1 cellular context compared by ENCODE assay signal in genomic region chr2:25421746-25422431, GRCh38.
A peak's percentile ranks its signal among the peaks of the same experiment; 100 is the strongest.
TF ChIP-seq lines count a peak whose summit lies in the region.

No MANE protein-coding gene starts in this region.

TF ChIP-seq in GM12878, 131 proteins besides CTCF, POLR2A, EP300 and RAD21 (continued from another document and continues in another):
- TF ChIP-seq, protein P1, sequence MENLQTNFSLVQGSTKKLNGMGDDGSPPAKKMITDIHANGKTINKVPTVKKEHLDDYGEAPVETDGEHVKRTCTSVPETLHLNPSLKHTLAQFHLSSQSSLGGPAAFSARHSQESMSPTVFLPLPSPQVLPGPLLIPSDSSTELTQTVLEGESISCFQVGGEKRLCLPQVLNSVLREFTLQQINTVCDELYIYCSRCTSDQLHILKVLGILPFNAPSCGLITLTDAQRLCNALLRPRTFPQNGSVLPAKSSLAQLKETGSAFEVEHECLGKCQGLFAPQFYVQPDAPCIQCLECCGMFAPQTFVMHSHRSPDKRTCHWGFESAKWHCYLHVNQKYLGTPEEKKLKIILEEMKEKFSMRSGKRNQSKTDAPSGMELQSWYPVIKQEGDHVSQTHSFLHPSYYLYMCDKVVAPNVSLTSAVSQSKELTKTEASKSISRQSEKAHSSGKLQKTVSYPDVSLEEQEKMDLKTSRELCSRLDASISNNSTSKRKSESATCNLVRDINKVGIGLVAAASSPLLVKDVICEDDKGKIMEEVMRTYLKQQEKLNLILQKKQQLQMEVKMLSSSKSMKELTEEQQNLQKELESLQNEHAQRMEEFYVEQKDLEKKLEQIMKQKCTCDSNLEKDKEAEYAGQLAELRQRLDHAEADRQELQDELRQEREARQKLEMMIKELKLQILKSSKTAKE (IDR thresholded peaks at IDR 0.05; ENCODE audit: low read depth, poor library complexity, severe bottlenecking), result peak; percentile 47
- TF ChIP-seq IKZF2 (IDR thresholded peaks at IDR 0.05) (no peak), JUND (IDR thresholded peaks at IDR 0.05; ENCODE audit: low read depth, low read length) (no peak), FOS (IDR thresholded peaks at IDR 0.05; ENCODE audit: borderline replicate concordance, extremely low read depth, insufficient read length) (no peak), BMI1 (IDR thresholded peaks at IDR 0.05; ENCODE audit: borderline replicate concordance) (no peak), YBX1 (IDR thresholded peaks at IDR 0.05) (no peak), POU2F2 (IDR thresholded peaks at IDR 0.05; ENCODE audit: borderline replicate concordance, low read depth, low read length) (0 out of 3 replicates have a peak, but pooled peaks have one; percentile 38), REST (IDR thresholded peaks at IDR 0.05; ENCODE audit: low read depth, low read length) (no peak), SMAD5 (IDR thresholded peaks at IDR 0.05; ENCODE audit: low read depth) (peak; percentile 52; the same call in 1 of the 2 replicates), CHD2 (IDR thresholded peaks at IDR 0.05; ENCODE audit: borderline replicate concordance, low read depth, low read length) (0 out of 2 replicates have a peak, but pooled peaks have one; percentile 22), GABPA (IDR thresholded peaks at IDR 0.05; ENCODE audit: low read depth) (no peak), NFIC (IDR thresholded peaks at IDR 0.05; ENCODE audit: low read depth, low read length) (peak; percentile 46), IKZF1 (conservative IDR thresholded peaks at IDR 0.05) (no peak), MEF2B (IDR thresholded peaks at IDR 0.05; ENCODE audit: partially characterized antibody, poor library complexity, severe bottlenecking) (no peak), SIX5 (IDR thresholded peaks at IDR 0.05; ENCODE audit: low read depth, low read length, severe bottlenecking) (no peak), HDGF (IDR thresholded peaks at IDR 0.05) (no peak; the same call in 1 of the 2 replicates), EGR1 (IDR thresholded peaks at IDR 0.05; ENCODE audit: borderline replicate concordance in 1 of 2, low read depth in 2 of 2, low read length in 2 of 2) (no peak), SMARCA5 (IDR thresholded peaks at IDR 0.05) (no peak), TARDBP (IDR thresholded peaks at IDR 0.05; ENCODE audit: borderline replicate concordance) (no peak), NR2C1 (IDR thresholded peaks at IDR 0.05) (no peak), ATF7 (IDR thresholded peaks at IDR 0.05; ENCODE audit: low read depth) (peak; percentile 96), FOXK2 (IDR thresholded peaks at IDR 0.05) (no peak), IRF4 (IDR thresholded peaks at IDR 0.05; ENCODE audit: low read depth, low read length) (no peak), NR2F1 (conservative IDR thresholded peaks at IDR 0.05) (no peak), STAT1 (conservative IDR thresholded peaks at IDR 0.05) (no peak), MYC (IDR thresholded peaks at IDR 0.05; ENCODE audit: insufficient read depth, insufficient read length, insufficient replicate concordance, low read length, severe bottlenecking) (no peak), ASH2L (IDR thresholded peaks at IDR 0.05; ENCODE audit: borderline replicate concordance, low read depth) (no peak), MXI1 (IDR thresholded peaks at IDR 0.05; ENCODE audit: low read depth, low read length) (0 out of 2 replicates have a peak, but pooled peaks have one; percentile 22), PAX5 (IDR thresholded peaks at IDR 0.05; ENCODE audit: borderline replicate concordance, low read depth, low read length) (no peak), HDAC2 (IDR thresholded peaks at IDR 0.05) (no peak), TBL1XR1 (IDR thresholded peaks at IDR 0.05; ENCODE audit: low read depth, low read length) (0 out of 2 replicates have a peak, but pooled peaks have one; percentile 11), ZSCAN29 (IDR thresholded peaks at IDR 0.05) (no peak), POLR2AphosphoS5 (IDR thresholded peaks at IDR 0.05; ENCODE audit: low read length) (peak; percentile 84), SUZ12 (IDR thresholded peaks at IDR 0.05; ENCODE audit: unreplicated experiment) (no peak), ZNF622 (IDR thresholded peaks at IDR 0.05) (no peak), EED (IDR thresholded peaks at IDR 0.05; ENCODE audit: low read depth) (no peak), EZH2 (IDR thresholded peaks at IDR 0.05; ENCODE audit: borderline replicate concordance, control insufficient read depth, low read depth, low read length) (no peak), MTA3 (IDR thresholded peaks at IDR 0.05; ENCODE audit: borderline replicate concordance, low read length) (no peak; the same call in 1 of the 2 replicates), SIN3A (IDR thresholded peaks at IDR 0.05; ENCODE audit: low read depth, low read length) (no peak), ZNF384 (IDR thresholded peaks at IDR 0.05; ENCODE audit: borderline replicate concordance, low read depth, low read length) (peak; percentile 88), IRF3 (IDR thresholded peaks at IDR 0.05) (no peak), RAD51 (IDR thresholded peaks at IDR 0.05) (peak; percentile 66), HDAC6 (IDR thresholded peaks at IDR 0.05; ENCODE audit: unreplicated experiment) (peak; percentile 89), KDM1A (IDR thresholded peaks at IDR 0.05; ENCODE audit: borderline replicate concordance) (no peak), LARP7 (IDR thresholded peaks at IDR 0.05) (no peak), SREBF2 (IDR thresholded peaks at IDR 0.05; ENCODE audit: low read length) (no peak), CBX3 (IDR thresholded peaks at IDR 0.05; ENCODE audit: borderline replicate concordance, low read depth) (no peak), GATAD2B (conservative IDR thresholded peaks at IDR 0.05; ENCODE audit: low read depth) (no peak), RFX5 (IDR thresholded peaks at IDR 0.05; ENCODE audit: low read depth, low read length) (no peak), CBFB (IDR thresholded peaks at IDR 0.05; ENCODE audit: low read depth) (no peak), RELA (IDR thresholded peaks at IDR 0.05; ENCODE audit: borderline replicate concordance, partially characterized antibody) (no peak), RUNX3 (IDR thresholded peaks at IDR 0.05; ENCODE audit: low read length) (peak; percentile 54), NRF1 (conservative IDR thresholded peaks at IDR 0.05; ENCODE audit: low read depth, low read length) (no peak), TCF3 (IDR thresholded peaks at IDR 0.05; ENCODE audit: borderline replicate concordance, insufficient read depth, low read depth, low read length) (no peak)
- TF ChIP-seq, protein P2, sequence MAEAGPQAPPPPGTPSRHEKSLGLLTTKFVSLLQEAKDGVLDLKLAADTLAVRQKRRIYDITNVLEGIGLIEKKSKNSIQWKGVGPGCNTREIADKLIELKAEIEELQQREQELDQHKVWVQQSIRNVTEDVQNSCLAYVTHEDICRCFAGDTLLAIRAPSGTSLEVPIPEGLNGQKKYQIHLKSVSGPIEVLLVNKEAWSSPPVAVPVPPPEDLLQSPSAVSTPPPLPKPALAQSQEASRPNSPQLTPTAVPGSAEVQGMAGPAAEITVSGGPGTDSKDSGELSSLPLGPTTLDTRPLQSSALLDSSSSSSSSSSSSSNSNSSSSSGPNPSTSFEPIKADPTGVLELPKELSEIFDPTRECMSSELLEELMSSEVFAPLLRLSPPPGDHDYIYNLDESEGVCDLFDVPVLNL (IDR thresholded peaks at IDR 0.05; ENCODE audit: low read depth, low read length), result no peak
- TF ChIP-seq, protein P3, sequence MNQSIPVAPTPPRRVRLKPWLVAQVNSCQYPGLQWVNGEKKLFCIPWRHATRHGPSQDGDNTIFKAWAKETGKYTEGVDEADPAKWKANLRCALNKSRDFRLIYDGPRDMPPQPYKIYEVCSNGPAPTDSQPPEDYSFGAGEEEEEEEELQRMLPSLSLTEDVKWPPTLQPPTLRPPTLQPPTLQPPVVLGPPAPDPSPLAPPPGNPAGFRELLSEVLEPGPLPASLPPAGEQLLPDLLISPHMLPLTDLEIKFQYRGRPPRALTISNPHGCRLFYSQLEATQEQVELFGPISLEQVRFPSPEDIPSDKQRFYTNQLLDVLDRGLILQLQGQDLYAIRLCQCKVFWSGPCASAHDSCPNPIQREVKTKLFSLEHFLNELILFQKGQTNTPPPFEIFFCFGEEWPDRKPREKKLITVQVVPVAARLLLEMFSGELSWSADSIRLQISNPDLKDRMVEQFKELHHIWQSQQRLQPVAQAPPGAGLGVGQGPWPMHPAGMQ (IDR thresholded peaks at IDR 0.05; ENCODE audit: borderline replicate concordance), result no peak
- TF ChIP-seq, protein P4, sequence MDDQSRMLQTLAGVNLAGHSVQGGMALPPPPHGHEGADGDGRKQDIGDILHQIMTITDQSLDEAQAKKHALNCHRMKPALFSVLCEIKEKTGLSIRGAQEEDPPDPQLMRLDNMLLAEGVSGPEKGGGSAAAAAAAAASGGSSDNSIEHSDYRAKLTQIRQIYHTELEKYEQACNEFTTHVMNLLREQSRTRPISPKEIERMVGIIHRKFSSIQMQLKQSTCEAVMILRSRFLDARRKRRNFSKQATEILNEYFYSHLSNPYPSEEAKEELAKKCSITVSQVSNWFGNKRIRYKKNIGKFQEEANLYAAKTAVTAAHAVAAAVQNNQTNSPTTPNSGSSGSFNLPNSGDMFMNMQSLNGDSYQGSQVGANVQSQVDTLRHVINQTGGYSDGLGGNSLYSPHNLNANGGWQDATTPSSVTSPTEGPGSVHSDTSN (IDR thresholded peaks at IDR 0.05; ENCODE audit: insufficient replicate concordance, low read depth, low read length), result no peak
- TF ChIP-seq, protein P5, sequence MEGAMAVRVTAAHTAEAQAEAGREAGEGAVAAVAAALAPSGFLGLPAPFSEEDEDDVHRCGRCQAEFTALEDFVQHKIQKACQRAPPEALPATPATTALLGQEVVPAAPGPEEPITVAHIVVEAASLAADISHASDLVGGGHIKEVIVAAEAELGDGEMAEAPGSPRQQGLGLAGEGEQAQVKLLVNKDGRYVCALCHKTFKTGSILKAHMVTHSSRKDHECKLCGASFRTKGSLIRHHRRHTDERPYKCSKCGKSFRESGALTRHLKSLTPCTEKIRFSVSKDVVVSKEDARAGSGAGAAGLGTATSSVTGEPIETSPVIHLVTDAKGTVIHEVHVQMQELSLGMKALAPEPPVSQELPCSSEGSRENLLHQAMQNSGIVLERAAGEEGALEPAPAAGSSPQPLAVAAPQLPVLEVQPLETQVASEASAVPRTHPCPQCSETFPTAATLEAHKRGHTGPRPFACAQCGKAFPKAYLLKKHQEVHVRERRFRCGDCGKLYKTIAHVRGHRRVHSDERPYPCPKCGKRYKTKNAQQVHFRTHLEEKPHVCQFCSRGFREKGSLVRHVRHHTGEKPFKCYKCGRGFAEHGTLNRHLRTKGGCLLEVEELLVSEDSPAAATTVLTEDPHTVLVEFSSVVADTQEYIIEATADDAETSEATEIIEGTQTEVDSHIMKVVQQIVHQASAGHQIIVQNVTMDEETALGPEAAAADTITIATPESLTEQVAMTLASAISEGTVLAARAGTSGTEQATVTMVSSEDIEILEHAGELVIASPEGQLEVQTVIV (IDR thresholded peaks at IDR 0.05; ENCODE audit: borderline replicate concordance, partially characterized antibody), result no peak
- TF ChIP-seq, protein P6, sequence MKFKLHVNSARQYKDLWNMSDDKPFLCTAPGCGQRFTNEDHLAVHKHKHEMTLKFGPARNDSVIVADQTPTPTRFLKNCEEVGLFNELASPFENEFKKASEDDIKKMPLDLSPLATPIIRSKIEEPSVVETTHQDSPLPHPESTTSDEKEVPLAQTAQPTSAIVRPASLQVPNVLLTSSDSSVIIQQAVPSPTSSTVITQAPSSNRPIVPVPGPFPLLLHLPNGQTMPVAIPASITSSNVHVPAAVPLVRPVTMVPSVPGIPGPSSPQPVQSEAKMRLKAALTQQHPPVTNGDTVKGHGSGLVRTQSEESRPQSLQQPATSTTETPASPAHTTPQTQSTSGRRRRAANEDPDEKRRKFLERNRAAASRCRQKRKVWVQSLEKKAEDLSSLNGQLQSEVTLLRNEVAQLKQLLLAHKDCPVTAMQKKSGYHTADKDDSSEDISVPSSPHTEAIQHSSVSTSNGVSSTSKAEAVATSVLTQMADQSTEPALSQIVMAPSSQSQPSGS (IDR thresholded peaks at IDR 0.05; ENCODE audit: low read length), result peak; percentile 83
